In the genomic region with DNA sequence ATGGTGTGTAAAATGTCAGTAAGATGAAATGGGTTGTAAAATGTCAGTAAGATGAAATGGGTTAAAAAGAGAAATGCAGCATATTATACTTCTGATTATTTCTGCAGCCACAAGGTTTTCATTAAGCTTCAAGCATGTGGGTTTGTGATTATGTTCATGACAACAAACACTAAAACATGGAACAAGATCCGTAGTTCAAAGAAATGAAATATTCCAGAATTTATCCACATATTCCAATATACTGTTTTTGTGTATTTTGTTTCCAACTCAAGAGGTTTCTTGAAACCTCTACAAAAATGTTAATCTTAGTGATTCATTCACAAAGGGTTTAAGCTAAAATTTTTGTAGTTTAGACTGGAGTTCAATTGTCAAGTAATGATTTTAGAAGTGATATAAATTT, we compare ENCODE assay signal across 8 cellular contexts.
"Had no signal": no experiment of that assay in that cellular context is flagged by ENCODE, and none has a peak within 500 bp of the region (broad histone marks: within the 10 kb centered on the region; RNA-seq: fewer than 3 reads in every experiment).

No MANE protein-coding gene starts in this region.

- H3K4me3 ChIP-seq: GM23338 had no signal

- ATAC-seq: GM23338, HepG2 had no signal

- H3K27ac ChIP-seq: HL-60 had no signal

- H2AFZ ChIP-seq: GM23338 had no signal

- H3K4me2 ChIP-seq: GM23338 had no signal

- DNase-seq: H9, HCEC 1CT, KG1 had no signal

- FAIRE-seq: H1, H54, HepG2 had no signal
